ENCODE assay signal across 1 cellular context in the genomic region with DNA sequence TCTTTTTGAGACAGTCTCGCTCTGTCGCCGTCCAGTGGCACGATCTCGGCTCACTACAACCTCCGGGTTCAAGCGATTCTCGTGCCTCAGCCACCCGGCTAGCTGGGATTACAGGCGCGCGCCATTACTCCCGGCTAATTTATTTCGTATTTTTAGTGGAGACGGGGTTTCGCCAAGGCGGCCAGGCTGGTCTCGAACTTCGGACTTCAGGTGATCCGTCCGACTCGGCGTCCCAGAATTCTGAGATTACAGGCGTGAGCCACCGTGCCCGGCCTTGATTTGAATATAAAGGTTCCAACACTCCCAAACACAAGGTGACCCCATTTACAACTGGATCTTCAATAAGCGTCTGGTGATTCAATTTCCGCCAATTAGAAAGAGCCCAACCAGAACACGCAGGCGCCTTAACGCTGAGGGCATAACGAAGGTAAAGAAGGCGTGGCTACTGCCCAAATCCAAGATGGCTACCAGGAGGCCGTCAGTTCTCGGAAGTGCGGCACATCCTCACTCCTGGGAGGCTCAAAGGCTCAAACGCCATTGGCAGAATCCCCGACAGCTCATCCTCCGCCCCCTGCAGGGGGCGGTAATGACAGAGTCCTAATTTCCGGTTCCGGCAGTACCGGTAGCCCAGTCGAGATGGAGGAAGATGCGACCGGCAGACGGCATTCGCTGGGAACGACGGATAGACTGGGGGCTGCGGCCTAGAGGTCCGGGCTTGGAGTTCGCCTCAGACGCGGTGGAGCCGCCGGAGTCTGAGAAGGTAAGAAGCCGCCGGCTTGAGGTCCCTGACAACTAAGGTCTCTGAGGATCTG.
A peak's percentile ranks its signal among the peaks of the same experiment; 100 is the strongest.
TF ChIP-seq lines count a peak whose summit lies in the region.

A gene with protein sequence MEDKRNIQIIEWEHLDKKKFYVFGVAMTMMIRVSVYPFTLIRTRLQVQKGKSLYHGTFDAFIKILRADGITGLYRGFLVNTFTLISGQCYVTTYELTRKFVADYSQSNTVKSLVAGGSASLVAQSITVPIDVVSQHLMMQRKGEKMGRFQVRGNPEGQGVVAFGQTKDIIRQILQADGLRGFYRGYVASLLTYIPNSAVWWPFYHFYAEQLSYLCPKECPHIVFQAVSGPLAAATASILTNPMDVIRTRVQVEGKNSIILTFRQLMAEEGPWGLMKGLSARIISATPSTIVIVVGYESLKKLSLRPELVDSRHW (plus strand): TSS at position 617 of the 812 bp plus-strand sequence. CDS start 5,744 bp downstream, outside the sequence.

TF ChIP-seq in HepG2, 621 proteins besides CTCF, POLR2A, EP300 and RAD21 (continued from another document and continues in another):
- TF ChIP-seq, protein P1, sequence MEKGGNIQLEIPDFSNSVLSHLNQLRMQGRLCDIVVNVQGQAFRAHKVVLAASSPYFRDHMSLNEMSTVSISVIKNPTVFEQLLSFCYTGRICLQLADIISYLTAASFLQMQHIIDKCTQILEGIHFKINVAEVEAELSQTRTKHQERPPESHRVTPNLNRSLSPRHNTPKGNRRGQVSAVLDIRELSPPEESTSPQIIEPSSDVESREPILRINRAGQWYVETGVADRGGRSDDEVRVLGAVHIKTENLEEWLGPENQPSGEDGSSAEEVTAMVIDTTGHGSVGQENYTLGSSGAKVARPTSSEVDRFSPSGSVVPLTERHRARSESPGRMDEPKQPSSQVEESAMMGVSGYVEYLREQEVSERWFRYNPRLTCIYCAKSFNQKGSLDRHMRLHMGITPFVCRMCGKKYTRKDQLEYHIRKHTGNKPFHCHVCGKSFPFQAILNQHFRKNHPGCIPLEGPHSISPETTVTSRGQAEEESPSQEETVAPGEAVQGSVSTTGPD (CRISPR knock-in tag; IDR thresholded peaks at IDR 0.05): no peak
- TF ChIP-seq CHCHD3 (CRISPR knock-in tag; IDR thresholded peaks at IDR 0.05) (no peak), MAZ (IDR thresholded peaks at IDR 0.05; ENCODE audit: borderline replicate concordance, low read depth, low read length) (peak; percentile 50; the same call in 1 of the 2 replicates), MAZ (CRISPR knock-in tag; IDR thresholded peaks at IDR 0.05; ENCODE audit: low read depth) (no peak), AHR (CRISPR knock-in tag; IDR thresholded peaks at IDR 0.05) (no peak), ZNF562 (CRISPR knock-in tag; IDR thresholded peaks at IDR 0.05; ENCODE audit: borderline replicate concordance) (no peak), MBD4 (IDR thresholded peaks at IDR 0.05; ENCODE audit: borderline replicate concordance, low read length) (no peak), ZSCAN12 (CRISPR knock-in tag; IDR thresholded peaks at IDR 0.05) (no peak), SATB2 (CRISPR knock-in tag; IDR thresholded peaks at IDR 0.05) (no peak), PAWR (CRISPR knock-in tag; IDR thresholded peaks at IDR 0.05; ENCODE audit: borderline replicate concordance) (no peak), POLR2AphosphoS2 (IDR thresholded peaks at IDR 0.05; ENCODE audit: low read depth, low read length) (no peak), ZNF205 (CRISPR knock-in tag; IDR thresholded peaks at IDR 0.05) (no peak), ZNF777 (CRISPR knock-in tag; IDR thresholded peaks at IDR 0.05) (no peak), TBL1XR1 (IDR thresholded peaks at IDR 0.05; ENCODE audit: borderline replicate concordance, low read length, partially characterized antibody) (no peak), ZNF768 (CRISPR knock-in tag; IDR thresholded peaks at IDR 0.05) (no peak), HOXA3 (CRISPR knock-in tag; IDR thresholded peaks at IDR 0.05) (peak; percentile 98), CBX2 (IDR thresholded peaks at IDR 0.05; ENCODE audit: low read depth, low read length) (no peak), CBX2 (CRISPR knock-in tag; IDR thresholded peaks at IDR 0.05; ENCODE audit: low read depth) (no peak), ZNF451 (CRISPR knock-in tag; IDR thresholded peaks at IDR 0.05) (0 out of 2 replicates have a peak, but pooled peaks have one; percentile 2), NAIF1 (CRISPR knock-in tag; IDR thresholded peaks at IDR 0.05; ENCODE audit: borderline replicate concordance) (no peak), YEATS4 (CRISPR knock-in tag; IDR thresholded peaks at IDR 0.05; ENCODE audit: borderline replicate concordance) (no peak), POLR2G (IDR thresholded peaks at IDR 0.05; ENCODE audit: low read depth, low read length) (peak; percentile 80), ZNF790 (CRISPR knock-in tag; IDR thresholded peaks at IDR 0.05; ENCODE audit: borderline replicate concordance) (no peak), ZNF816 (CRISPR knock-in tag; IDR thresholded peaks at IDR 0.05; ENCODE audit: borderline replicate concordance) (no peak), ZEB1 (IDR thresholded peaks at IDR 0.05; ENCODE audit: insufficient replicate concordance, low read depth) (no peak), BRCA1 (CRISPR knock-in tag; IDR thresholded peaks at IDR 0.05) (no peak; the same call in 1 of the 2 replicates), MIXL1 (CRISPR knock-in tag; IDR thresholded peaks at IDR 0.05) (peak; percentile 75; the same call in 1 of the 2 replicates), DNMT1 (CRISPR knock-in tag; IDR thresholded peaks at IDR 0.05) (no peak), ZNF329 (CRISPR knock-in tag; IDR thresholded peaks at IDR 0.05; ENCODE audit: low read depth) (no peak), ZNF44 (CRISPR knock-in tag; IDR thresholded peaks at IDR 0.05) (0 out of 2 replicates have a peak, but pooled peaks have one; percentile 24), ZNF230 (CRISPR knock-in tag; IDR thresholded peaks at IDR 0.05) (no peak), MED1 (CRISPR knock-in tag; IDR thresholded peaks at IDR 0.05) (no peak), RFX5 (IDR thresholded peaks at IDR 0.05; ENCODE audit: low read depth, low read length) (no peak), ZNF552 (CRISPR knock-in tag; IDR thresholded peaks at IDR 0.05; ENCODE audit: borderline replicate concordance) (no peak), MTF1 (CRISPR knock-in tag; IDR thresholded peaks at IDR 0.05) (no peak)
- TF ChIP-seq, protein P2, sequence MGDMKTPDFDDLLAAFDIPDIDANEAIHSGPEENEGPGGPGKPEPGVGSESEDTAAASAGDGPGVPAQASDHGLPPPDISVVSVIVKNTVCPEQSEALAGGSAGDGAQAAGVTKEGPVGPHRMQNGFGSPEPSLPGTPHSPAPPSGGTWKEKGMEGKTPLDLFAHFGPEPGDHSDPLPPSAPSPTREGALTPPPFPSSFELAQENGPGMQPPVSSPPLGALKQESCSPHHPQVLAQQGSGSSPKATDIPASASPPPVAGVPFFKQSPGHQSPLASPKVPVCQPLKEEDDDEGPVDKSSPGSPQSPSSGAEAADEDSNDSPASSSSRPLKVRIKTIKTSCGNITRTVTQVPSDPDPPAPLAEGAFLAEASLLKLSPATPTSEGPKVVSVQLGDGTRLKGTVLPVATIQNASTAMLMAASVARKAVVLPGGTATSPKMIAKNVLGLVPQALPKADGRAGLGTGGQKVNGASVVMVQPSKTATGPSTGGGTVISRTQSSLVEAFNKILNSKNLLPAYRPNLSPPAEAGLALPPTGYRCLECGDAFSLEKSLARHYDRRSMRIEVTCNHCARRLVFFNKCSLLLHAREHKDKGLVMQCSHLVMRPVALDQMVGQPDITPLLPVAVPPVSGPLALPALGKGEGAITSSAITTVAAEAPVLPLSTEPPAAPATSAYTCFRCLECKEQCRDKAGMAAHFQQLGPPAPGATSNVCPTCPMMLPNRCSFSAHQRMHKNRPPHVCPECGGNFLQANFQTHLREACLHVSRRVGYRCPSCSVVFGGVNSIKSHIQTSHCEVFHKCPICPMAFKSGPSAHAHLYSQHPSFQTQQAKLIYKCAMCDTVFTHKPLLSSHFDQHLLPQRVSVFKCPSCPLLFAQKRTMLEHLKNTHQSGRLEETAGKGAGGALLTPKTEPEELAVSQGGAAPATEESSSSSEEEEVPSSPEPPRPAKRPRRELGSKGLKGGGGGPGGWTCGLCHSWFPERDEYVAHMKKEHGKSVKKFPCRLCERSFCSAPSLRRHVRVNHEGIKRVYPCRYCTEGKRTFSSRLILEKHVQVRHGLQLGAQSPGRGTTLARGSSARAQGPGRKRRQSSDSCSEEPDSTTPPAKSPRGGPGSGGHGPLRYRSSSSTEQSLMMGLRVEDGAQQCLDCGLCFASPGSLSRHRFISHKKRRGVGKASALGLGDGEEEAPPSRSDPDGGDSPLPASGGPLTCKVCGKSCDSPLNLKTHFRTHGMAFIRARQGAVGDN (CRISPR knock-in tag; IDR thresholded peaks at IDR 0.05): peak; percentile 81
- TF ChIP-seq, protein P3, sequence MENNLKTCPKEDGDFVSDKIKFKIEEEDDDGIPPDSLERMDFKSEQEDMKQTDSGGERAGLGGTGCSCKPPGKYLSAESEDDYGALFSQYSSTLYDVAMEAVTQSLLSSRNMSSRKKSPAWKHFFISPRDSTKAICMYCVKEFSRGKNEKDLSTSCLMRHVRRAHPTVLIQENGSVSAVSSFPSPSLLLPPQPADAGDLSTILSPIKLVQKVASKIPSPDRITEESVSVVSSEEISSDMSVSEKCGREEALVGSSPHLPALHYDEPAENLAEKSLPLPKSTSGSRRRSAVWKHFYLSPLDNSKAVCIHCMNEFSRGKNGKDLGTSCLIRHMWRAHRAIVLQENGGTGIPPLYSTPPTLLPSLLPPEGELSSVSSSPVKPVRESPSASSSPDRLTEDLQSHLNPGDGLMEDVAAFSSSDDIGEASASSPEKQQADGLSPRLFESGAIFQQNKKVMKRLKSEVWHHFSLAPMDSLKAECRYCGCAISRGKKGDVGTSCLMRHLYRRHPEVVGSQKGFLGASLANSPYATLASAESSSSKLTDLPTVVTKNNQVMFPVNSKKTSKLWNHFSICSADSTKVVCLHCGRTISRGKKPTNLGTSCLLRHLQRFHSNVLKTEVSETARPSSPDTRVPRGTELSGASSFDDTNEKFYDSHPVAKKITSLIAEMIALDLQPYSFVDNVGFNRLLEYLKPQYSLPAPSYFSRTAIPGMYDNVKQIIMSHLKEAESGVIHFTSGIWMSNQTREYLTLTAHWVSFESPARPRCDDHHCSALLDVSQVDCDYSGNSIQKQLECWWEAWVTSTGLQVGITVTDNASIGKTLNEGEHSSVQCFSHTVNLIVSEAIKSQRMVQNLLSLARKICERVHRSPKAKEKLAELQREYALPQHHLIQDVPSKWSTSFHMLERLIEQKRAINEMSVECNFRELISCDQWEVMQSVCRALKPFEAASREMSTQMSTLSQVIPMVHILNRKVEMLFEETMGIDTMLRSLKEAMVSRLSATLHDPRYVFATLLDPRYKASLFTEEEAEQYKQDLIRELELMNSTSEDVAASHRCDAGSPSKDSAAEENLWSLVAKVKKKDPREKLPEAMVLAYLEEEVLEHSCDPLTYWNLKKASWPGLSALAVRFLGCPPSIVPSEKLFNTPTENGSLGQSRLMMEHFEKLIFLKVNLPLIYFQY (CRISPR knock-in tag; IDR thresholded peaks at IDR 0.05; ENCODE audit: borderline replicate concordance): peak; percentile 82
- TF ChIP-seq, protein P4, sequence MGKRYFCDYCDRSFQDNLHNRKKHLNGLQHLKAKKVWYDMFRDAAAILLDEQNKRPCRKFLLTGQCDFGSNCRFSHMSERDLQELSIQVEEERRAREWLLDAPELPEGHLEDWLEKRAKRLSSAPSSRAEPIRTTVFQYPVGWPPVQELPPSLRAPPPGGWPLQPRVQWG (CRISPR knock-in tag; IDR thresholded peaks at IDR 0.05; ENCODE audit: borderline replicate concordance, low read depth): no peak
- TF ChIP-seq, protein P5, sequence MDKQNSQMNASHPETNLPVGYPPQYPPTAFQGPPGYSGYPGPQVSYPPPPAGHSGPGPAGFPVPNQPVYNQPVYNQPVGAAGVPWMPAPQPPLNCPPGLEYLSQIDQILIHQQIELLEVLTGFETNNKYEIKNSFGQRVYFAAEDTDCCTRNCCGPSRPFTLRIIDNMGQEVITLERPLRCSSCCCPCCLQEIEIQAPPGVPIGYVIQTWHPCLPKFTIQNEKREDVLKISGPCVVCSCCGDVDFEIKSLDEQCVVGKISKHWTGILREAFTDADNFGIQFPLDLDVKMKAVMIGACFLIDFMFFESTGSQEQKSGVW (CRISPR knock-in tag; IDR thresholded peaks at IDR 0.05; ENCODE audit: borderline replicate concordance): no peak
- TF ChIP-seq, protein P6, sequence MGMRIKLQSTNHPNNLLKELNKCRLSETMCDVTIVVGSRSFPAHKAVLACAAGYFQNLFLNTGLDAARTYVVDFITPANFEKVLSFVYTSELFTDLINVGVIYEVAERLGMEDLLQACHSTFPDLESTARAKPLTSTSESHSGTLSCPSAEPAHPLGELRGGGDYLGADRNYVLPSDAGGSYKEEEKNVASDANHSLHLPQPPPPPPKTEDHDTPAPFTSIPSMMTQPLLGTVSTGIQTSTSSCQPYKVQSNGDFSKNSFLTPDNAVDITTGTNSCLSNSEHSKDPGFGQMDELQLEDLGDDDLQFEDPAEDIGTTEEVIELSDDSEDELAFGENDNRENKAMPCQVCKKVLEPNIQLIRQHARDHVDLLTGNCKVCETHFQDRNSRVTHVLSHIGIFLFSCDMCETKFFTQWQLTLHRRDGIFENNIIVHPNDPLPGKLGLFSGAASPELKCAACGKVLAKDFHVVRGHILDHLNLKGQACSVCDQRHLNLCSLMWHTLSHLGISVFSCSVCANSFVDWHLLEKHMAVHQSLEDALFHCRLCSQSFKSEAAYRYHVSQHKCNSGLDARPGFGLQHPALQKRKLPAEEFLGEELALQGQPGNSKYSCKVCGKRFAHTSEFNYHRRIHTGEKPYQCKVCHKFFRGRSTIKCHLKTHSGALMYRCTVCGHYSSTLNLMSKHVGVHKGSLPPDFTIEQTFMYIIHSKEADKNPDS (CRISPR knock-in tag; IDR thresholded peaks at IDR 0.05): no peak
- TF ChIP-seq, protein P7, sequence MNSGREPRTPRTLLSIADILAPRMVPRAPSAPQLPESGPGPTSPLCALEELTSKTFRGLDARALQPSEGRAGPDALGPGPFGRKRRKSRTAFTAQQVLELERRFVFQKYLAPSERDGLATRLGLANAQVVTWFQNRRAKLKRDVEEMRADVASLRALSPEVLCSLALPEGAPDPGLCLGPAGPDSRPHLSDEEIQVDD (CRISPR knock-in tag; IDR thresholded peaks at IDR 0.05; ENCODE audit: borderline replicate concordance): no peak
- TF ChIP-seq, protein P8, sequence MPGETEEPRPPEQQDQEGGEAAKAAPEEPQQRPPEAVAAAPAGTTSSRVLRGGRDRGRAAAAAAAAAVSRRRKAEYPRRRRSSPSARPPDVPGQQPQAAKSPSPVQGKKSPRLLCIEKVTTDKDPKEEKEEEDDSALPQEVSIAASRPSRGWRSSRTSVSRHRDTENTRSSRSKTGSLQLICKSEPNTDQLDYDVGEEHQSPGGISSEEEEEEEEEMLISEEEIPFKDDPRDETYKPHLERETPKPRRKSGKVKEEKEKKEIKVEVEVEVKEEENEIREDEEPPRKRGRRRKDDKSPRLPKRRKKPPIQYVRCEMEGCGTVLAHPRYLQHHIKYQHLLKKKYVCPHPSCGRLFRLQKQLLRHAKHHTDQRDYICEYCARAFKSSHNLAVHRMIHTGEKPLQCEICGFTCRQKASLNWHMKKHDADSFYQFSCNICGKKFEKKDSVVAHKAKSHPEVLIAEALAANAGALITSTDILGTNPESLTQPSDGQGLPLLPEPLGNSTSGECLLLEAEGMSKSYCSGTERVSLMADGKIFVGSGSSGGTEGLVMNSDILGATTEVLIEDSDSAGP (CRISPR knock-in tag; IDR thresholded peaks at IDR 0.05; ENCODE audit: borderline replicate concordance): peak; percentile 54; the same call in 1 of the 2 replicates
- TF ChIP-seq, protein P9, sequence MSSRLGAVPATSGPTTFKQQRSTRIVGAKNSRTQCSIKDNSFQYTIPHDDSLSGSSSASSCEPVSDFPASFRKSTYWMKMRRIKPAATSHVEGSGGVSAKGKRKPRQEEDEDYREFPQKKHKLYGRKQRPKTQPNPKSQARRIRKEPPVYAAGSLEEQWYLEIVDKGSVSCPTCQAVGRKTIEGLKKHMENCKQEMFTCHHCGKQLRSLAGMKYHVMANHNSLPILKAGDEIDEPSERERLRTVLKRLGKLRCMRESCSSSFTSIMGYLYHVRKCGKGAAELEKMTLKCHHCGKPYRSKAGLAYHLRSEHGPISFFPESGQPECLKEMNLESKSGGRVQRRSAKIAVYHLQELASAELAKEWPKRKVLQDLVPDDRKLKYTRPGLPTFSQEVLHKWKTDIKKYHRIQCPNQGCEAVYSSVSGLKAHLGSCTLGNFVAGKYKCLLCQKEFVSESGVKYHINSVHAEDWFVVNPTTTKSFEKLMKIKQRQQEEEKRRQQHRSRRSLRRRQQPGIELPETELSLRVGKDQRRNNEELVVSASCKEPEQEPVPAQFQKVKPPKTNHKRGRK (CRISPR knock-in tag; IDR thresholded peaks at IDR 0.05): no peak
